ENCODE assay signal across 28 cellular contexts in the genomic region with DNA sequence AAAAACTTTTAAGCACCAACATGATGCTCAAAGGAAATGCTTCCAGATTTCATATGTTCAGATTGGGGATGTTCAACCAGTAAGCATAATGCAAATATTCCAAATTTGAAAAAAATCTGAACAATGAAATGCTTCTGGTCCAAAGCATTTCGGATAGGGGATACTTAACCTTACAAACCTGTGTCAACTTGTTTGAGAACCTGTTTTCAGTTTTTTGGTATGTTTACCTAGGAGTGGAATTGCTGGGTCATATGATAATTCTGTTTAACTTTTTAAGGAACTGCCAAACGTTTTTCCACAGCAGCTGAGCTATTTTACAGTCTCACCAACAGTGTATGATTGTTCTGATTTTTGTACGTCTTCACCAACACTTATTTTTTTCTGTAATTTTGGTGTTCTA. TPM values are rescaled to one million over a fixed set of nuclear protein-coding genes. Genes with fewer than 3 reads are reported as not detected.
DNase-seq lines count a peak whose midpoint lies in the region; ATAC-seq, FAIRE-seq and TF ChIP-seq lines count a peak whose summit lies in the region.
"Had no signal": no experiment of that assay in that cellular context is flagged by ENCODE, and none has a peak within 500 bp of the region (broad histone marks: within the 10 kb centered on the region; RNA-seq: fewer than 3 reads in every experiment).

No MANE protein-coding gene starts in this region.

- H2BK120ac ChIP-seq in trophoblast cell (ENCODE audit: insufficient read depth, low read length, poor library complexity), result no peak overlapping the region

- TF ChIP-seq POLR2A in body of pancreas (IDR thresholded peaks at IDR 0.05), result no peak

- TF ChIP-seq CTCF in mammary epithelial cell (conservative IDR thresholded peaks at IDR 0.05 in 1 of 2, IDR thresholded peaks at IDR 0.05 in 1 of 2; ENCODE audit: extremely low read depth in 1 of 2, insufficient read depth in 1 of 2, low read depth in 1 of 2, low read length in 2 of 2) (no peak), MCF 10A (IDR thresholded peaks at IDR 0.05; ENCODE audit: unreplicated experiment) (no peak), body of pancreas (IDR thresholded peaks at IDR 0.05) (no peak), keratinocyte (optimal IDR thresholded peaks at IDR 0.05 in 1 of 3, IDR thresholded peaks at IDR 0.05 in 1 of 3, conservative IDR thresholded peaks at IDR 0.05 in 1 of 3; ENCODE audit: extremely low read depth in 1 of 3, insufficient read depth in 2 of 3, low read length in 3 of 3) (no peak)

- H3K9me3 ChIP-seq in mammary epithelial cell (replicated peaks; ENCODE audit: insufficient read depth, low read length), result no peaks in the 10 kb centered on the region
- no peaks in the 10 kb centered on the region for H3K9me3 ChIP-seq in body of pancreas
- no peaks in the 10 kb centered on the region for H3K9me3 ChIP-seq in keratinocyte (ENCODE audit: control insufficient read depth, low read depth, low read length)
- H3K9me3 ChIP-seq in trophoblast cell (ENCODE audit: insufficient read depth, low read depth, low read length), result no peaks in the 10 kb centered on the region
- H3K9me3 ChIP-seq: MG63 had no signal

- FAIRE-seq in keratinocyte (lab: Jason Lieb, UNC), result peak; percentile 56
- FAIRE-seq: GM12891, HTR-8/SVneo, K562 had no signal

- H3K36me3 ChIP-seq in mammary epithelial cell (ENCODE audit: insufficient read depth, low read length) (peaks cover 11% of the 10 kb centered on the region), body of pancreas (replicated peaks in 1 of 2; ENCODE audit: insufficient read depth in 1 of 2, low read depth in 2 of 2) (no peaks in the 10 kb centered on the region), keratinocyte (ENCODE audit: control insufficient read depth in 2 of 2, extremely low read depth in 1 of 2, insufficient read depth in 2 of 2, low read length in 2 of 2) (peaks cover 1 to 3% of the 10 kb centered on the region in 2 experiments), trophoblast cell (ENCODE audit: control insufficient read depth in 1 of 2, insufficient read depth in 2 of 2, low read length in 2 of 2) (peaks cover 0 to 4% of the 10 kb centered on the region in 2 experiments)

- in situ Hi-C loops in mammary epithelial cell (cut with MboI; ENCODE audit: low sequenced_read_pairs in 2 of 2), result no loop called here

- H3K4me3 ChIP-seq in mammary epithelial cell (replicated peaks in 1 of 3; ENCODE audit: insufficient read depth in 1 of 3, low read depth in 2 of 3, low read length in 3 of 3), result no peak overlapping the region
- no peak overlapping the region for H3K4me3 ChIP-seq in body of pancreas
- no peak overlapping the region for H3K4me3 ChIP-seq in keratinocyte (ENCODE audit: control insufficient read depth in 2 of 3, extremely low read depth in 1 of 3, insufficient read depth in 2 of 3, low read depth in 1 of 3, low read length in 3 of 3)
- no peak overlapping the region for H3K4me3 ChIP-seq in trophoblast cell (ENCODE audit: low read depth, low read length)
- H3K4me3 ChIP-seq: GM23338, K562, MG63, PC-9 had no signal

- H3K27ac ChIP-seq in mammary epithelial cell (ENCODE audit: insufficient read depth, low read depth, low read length), result no peak overlapping the region
- H3K27ac ChIP-seq in body of pancreas, result no peak overlapping the region
- H3K27ac ChIP-seq in keratinocyte (ENCODE audit: control insufficient read depth, insufficient read depth, low read length), result no peak overlapping the region
- H3K27ac ChIP-seq in trophoblast cell (ENCODE audit: low read depth, low read length), result no peak overlapping the region
- H3K27ac ChIP-seq: 22Rv1, C4-2B, PC-9 had no signal

- no peak overlapping the region for H3K9ac ChIP-seq in mammary epithelial cell (ENCODE audit: insufficient read depth, low read length)
- no peak overlapping the region for H3K9ac ChIP-seq in keratinocyte (ENCODE audit: control insufficient read depth, extremely low read depth, insufficient read depth, low read length)
- H3K9ac ChIP-seq in trophoblast cell (ENCODE audit: low read length), result no peak overlapping the region

- H4K20me1 ChIP-seq in mammary epithelial cell (ENCODE audit: insufficient read depth, low read length), result no peaks in the 10 kb centered on the region
- H4K20me1 ChIP-seq in keratinocyte (ENCODE audit: control insufficient read depth, extremely low read depth, insufficient read depth, low read length), result peaks cover 19% of the 10 kb centered on the region

- no peak overlapping the region for H3K18ac ChIP-seq in trophoblast cell (ENCODE audit: low read length)

- 36% methylated on average over 3 of the region's 3 CpGs for WGBS in mammary epithelial cell (ENCODE audit: low coverage, missing lambda C conversion rate)
- 30 to 37% methylated on average over 3 of the region's 3 CpGs for WGBS in body of pancreas, 2 donors
- no CpG with 5 or more reads among the region's 3 CpGs for WGBS in trophoblast cell (ENCODE audit: extremely low coverage, insufficient coverage, insufficient read length)

- intact Hi-C loops in mammary epithelial cell (cut with micrococcal nuclease), result no loop called here
- intact Hi-C loops in MCF 10A (cut with micrococcal nuclease), result no loop called here
- intact Hi-C loops in body of pancreas (cut with DNase I), result no loop called here

- dilution Hi-C loops in mammary epithelial cell (cut with HindIII; ENCODE audit: low sequenced_read_pairs) (no loop called here), keratinocyte (cut with MboI; ENCODE audit: extremely low pct_ligation_motif_present, low sequenced_read_pairs) (no loop called here)

- H3K4me3 Mint-ChIP-seq in MCF 10A (ENCODE audit: unreplicated experiment), result no peak overlapping the region
- H3K4me3 Mint-ChIP-seq: B cell, GM23338, H9, HFFc6 had no signal

- no peak overlapping the region for H4K91ac ChIP-seq in trophoblast cell (ENCODE audit: low read depth, low read length)

- H3K27me3 ChIP-seq in mammary epithelial cell (ENCODE audit: insufficient read depth, low read length) (no peaks in the 10 kb centered on the region), body of pancreas (no peaks in the 10 kb centered on the region), keratinocyte (ENCODE audit: control insufficient read depth, extremely low read depth, insufficient read depth, low read length) (no peaks in the 10 kb centered on the region), trophoblast cell (ENCODE audit: insufficient read depth, low read length) (no peaks in the 10 kb centered on the region)
- H3K27me3 ChIP-seq: MG63 had no signal

- H3K4me1 Mint-ChIP-seq in MCF 10A (ENCODE audit: insufficient read depth, unreplicated experiment), result peaks cover 22% of the 10 kb centered on the region

- no peak overlapping the region for H4K12ac ChIP-seq in trophoblast cell (ENCODE audit: low read depth, low read length)

- peaks cover 26% of the 10 kb centered on the region for H3K36me3 Mint-ChIP-seq in MCF 10A (ENCODE audit: insufficient read depth, unreplicated experiment)

- H3K79me2 ChIP-seq in mammary epithelial cell (ENCODE audit: insufficient read depth, low read length) (peaks cover 96% of the 10 kb centered on the region), keratinocyte (ENCODE audit: control insufficient read depth, insufficient read depth, low read length) (peaks cover 80% of the 10 kb centered on the region), trophoblast cell (ENCODE audit: control insufficient read depth, insufficient read depth, low read length, poor library complexity) (no peaks in the 10 kb centered on the region)

- no peak overlapping the region for H2AK5ac ChIP-seq in trophoblast cell (ENCODE audit: low read length)

- no peak overlapping the region for H2BK5ac ChIP-seq in trophoblast cell (ENCODE audit: low read depth, low read length, poor library complexity)

- no peak overlapping the region for H3K4me2 ChIP-seq in mammary epithelial cell (ENCODE audit: insufficient read depth, low read depth, low read length)
- no peak overlapping the region for H3K4me2 ChIP-seq in keratinocyte (ENCODE audit: control insufficient read depth, extremely low read depth, insufficient read depth, low read depth, low read length)
- H3K4me2 ChIP-seq in trophoblast cell (ENCODE audit: low read length), result no peak overlapping the region
- H3K4me2 ChIP-seq: GM23338, PC-9 had no signal

- H3K9me1 ChIP-seq in keratinocyte (ENCODE audit: control insufficient read depth, extremely low read depth, insufficient read depth, low read length), result no peaks in the 10 kb centered on the region

- no peak overlapping the region for H3K23ac ChIP-seq in trophoblast cell (ENCODE audit: low read length)

- ATAC-seq in body of pancreas (peak; percentile 30), GM19328 (IDR thresholded peaks at IDR 0.05; ENCODE audit: unreplicated experiment) (no peak)
- no peak for ATAC-seq in activated CD4-positive, CD25-positive, alpha-beta regulatory T cell treated with anti-CD3 and anti-CD28 coated beads, Interleukin-2, amount 50 U/mL, for 24 hours
- ATAC-seq: GM23338 had no signal

- BruUV-seq in mammary epithelial cell (replicated peaks; lab: Mats Ljungman, UMichigan) (no TSS peak), MCF 10A (replicated peaks; lab: Mats Ljungman, UMichigan) (no TSS peak)

- H3K14ac ChIP-seq in trophoblast cell (ENCODE audit: low read length), result no peak overlapping the region

- no peak overlapping the region for H3K27ac Mint-ChIP-seq in MCF 10A (ENCODE audit: low read depth, unreplicated experiment)
- H3K27ac Mint-ChIP-seq: B cell, GM23338, HFFc6 had no signal

- POLR2A ChIA-PET in MCF 10A (lab: Yijun Ruan, JAX), result no interaction called here

- H4K8ac ChIP-seq in trophoblast cell (ENCODE audit: low read depth, low read length), result no peak overlapping the region

- H3K4me1 ChIP-seq in mammary epithelial cell (ENCODE audit: insufficient read depth, low read length), result no peaks in the 10 kb centered on the region
- peaks cover 15% of the 10 kb centered on the region for H3K4me1 ChIP-seq in body of pancreas
- H3K4me1 ChIP-seq in keratinocyte (ENCODE audit: control insufficient read depth, extremely low read depth, insufficient read depth, low read length), result peaks cover 7% of the 10 kb centered on the region
- H3K4me1 ChIP-seq in trophoblast cell (ENCODE audit: control insufficient read depth in 1 of 2, insufficient read depth in 2 of 2, low read length in 2 of 2), result no peaks in the 10 kb centered on the region

- no peak overlapping the region for H2BK12ac ChIP-seq in trophoblast cell (ENCODE audit: low read length)

- CTCF ChIA-PET in mammary epithelial cell (lab: Charles Lee; ENCODE audit: low non-redundant PET), result no interaction called here
- CTCF ChIA-PET in MCF 10A (lab: Yijun Ruan, JAX), result no interaction called here

- H2AFZ ChIP-seq in mammary epithelial cell (ENCODE audit: low read depth, low read length), result no peak overlapping the region
- H2AFZ ChIP-seq in keratinocyte (ENCODE audit: control insufficient read depth, low read length), result no peak overlapping the region
- no peak overlapping the region for H2AFZ ChIP-seq in trophoblast cell (ENCODE audit: insufficient read depth, low read length, poor library complexity)
- H2AFZ ChIP-seq: GM23338, PC-9 had no signal

- H3K9me3 Mint-ChIP-seq in MCF 10A (ENCODE audit: unreplicated experiment), result no peaks in the 10 kb centered on the region
- H3K9me3 Mint-ChIP-seq: GM23338, HFFc6 had no signal

- H3K79me1 ChIP-seq in trophoblast cell (ENCODE audit: low read length), result no peaks in the 10 kb centered on the region

- no peak overlapping the region for H3K4ac ChIP-seq in trophoblast cell (ENCODE audit: low read depth, low read length)

- H3K27me3 Mint-ChIP-seq in MCF 10A (ENCODE audit: insufficient read depth, unreplicated experiment), result no peaks in the 10 kb centered on the region
- H3K27me3 Mint-ChIP-seq: B cell had no signal

- DNase-seq in mammary epithelial cell, result peak; percentile 27
- no peak for DNase-seq in MCF 10A (ENCODE audit: unreplicated experiment)
- no peak for DNase-seq in body of pancreas
- no peak for DNase-seq in keratinocyte (ENCODE audit: low read depth, low spot score)
- peak; percentile 16 to 93 for DNase-seq in trophoblast cell
- DNase-seq in stimulated activated naive CD4-positive, alpha-beta T cell treated with Interleukin-2 at 50 U/mL for 16 hours (lab: John Stamatoyannopoulos, UW), result no peak
- DNase-seq: Calu3, DMS79 treated with DMSO at 0.1 percent for 48 hours, GF-D8, H9, HFFc6, Kasumi-1, MG63, NCI-H2029, NCI-H446 treated with DMSO at 0.1 percent for 48 hours, NCI-H526, NCI-H82, PC-9, SHP77 had no signal

RNA-seq across cellular contexts. Expression of a gene that starts 23.7 kb away (rescaled TPM):
- 100 to 1,000 TPM; 104 to 126 TPM for total RNA-seq in mammary epithelial cell
- 96.7 TPM for polyA plus RNA-seq in mammary epithelial cell
- 272 TPM for polyA minus RNA-seq in mammary epithelial cell
- 106 and 112 TPM in 2 replicates for total RNA-seq in MCF 10A (2022)
- total RNA-seq in body of pancreas, result 10 to 100 TPM; 40.2 to 43.2 TPM
- 86.9 to 140 TPM (median 96.9 TPM) in 3 replicates for polyA plus RNA-seq in keratinocyte
- polyA plus RNA-seq in keratinocyte (2011; ENCODE audit: low read depth), result 17.4 TPM
- 55.1 and 133 TPM in 2 replicates for polyA plus RNA-seq in keratinocyte (2011; cell fraction: cytosol; rRNA removed)
- polyA plus RNA-seq in keratinocyte (2011; cell fraction: nucleus; rRNA removed), result 125 and 155 TPM in 2 replicates
- polyA plus RNA-seq in keratinocyte (2012; ENCODE audit: low replicate concordance), result 26.4 and 57.0 TPM in 2 replicates
- 78.0 to 203 TPM (median 123 TPM) in 3 replicates for polyA minus RNA-seq in keratinocyte
- 57.2 TPM for polyA minus RNA-seq in keratinocyte (2011; cell fraction: cytosol; rRNA and poly(A)+ RNA removed)
- polyA minus RNA-seq in keratinocyte (2011; cell fraction: nucleus; rRNA and poly(A)+ RNA removed), result 94.3 and 204 TPM in 2 replicates
- 25.0 and 26.7 TPM in 2 replicates for polyA plus RNA-seq in trophoblast cell (2013)

Comparison
In these comparisons a context has a peak if more than half of its experiments do, and no peak if none do; other contexts are left out.
1. DNase-seq: peak in mammary epithelial cell (single experiment) and trophoblast cell (2 of 2); none in MCF 10A (single experiment), body of pancreas (0 of 4), keratinocyte (single experiment) and stimulated activated naive CD4-positive, alpha-beta T cell treated with Interleukin-2 at 50 U/mL for 16 hours (single experiment).